ENCODE assay signal across 19 cellular contexts in genomic region chr17:76581515-76581914, GRCh38. TPM values are rescaled to one million over a fixed set of nuclear protein-coding genes. Genes with fewer than 3 reads are reported as not detected.
A peak's percentile ranks its signal among the peaks of the same experiment; 100 is the strongest.
DNase-seq lines count a peak whose midpoint lies in the region; ATAC-seq and TF ChIP-seq lines count a peak whose summit lies in the region.
"Had no signal": no experiment of that assay in that cellular context is flagged by ENCODE, and none has a peak within 500 bp of the region (broad histone marks: within the 10 kb centered on the region; RNA-seq: fewer than 3 reads in every experiment).

No MANE protein-coding gene starts in this region.

- H3K4ac ChIP-seq in mesendoderm (ENCODE audit: low read depth, low read length) = no peak overlapping the region

- peaks cover 23% of the 10 kb centered on the region for H3K27me3 Mint-ChIP-seq in type B pancreatic cell

- H3K23ac ChIP-seq in mesendoderm (ENCODE audit: low read length) = no peak overlapping the region

- no peak overlapping the region for H3K4me3 Mint-ChIP-seq in type B pancreatic cell

- peak overlapping the region; percentile 25 for H3K56ac ChIP-seq in mesendoderm (ENCODE audit: low read length)

- BruUV-seq in mammary epithelial cell (replicated peaks; lab: Mats Ljungman, UMichigan) = no TSS peak

- no peak overlapping the region for H2BK15ac ChIP-seq in mesendoderm (replicated peaks; ENCODE audit: low read depth)

- H3K4me3 ChIP-seq in mammary epithelial cell (replicated peaks in 1 of 3; ENCODE audit: insufficient read depth in 1 of 3, low read depth in 2 of 3, low read length in 3 of 3) (no peak overlapping the region), mesendoderm (ENCODE audit: low read length) (no peak overlapping the region), skin epidermis (no peak overlapping the region)
- H3K4me3 ChIP-seq: A549 had no signal

- H3K36me3 ChIP-seq in mammary epithelial cell (ENCODE audit: insufficient read depth, low read length) = no peaks in the 10 kb centered on the region
- H3K36me3 ChIP-seq in mesendoderm (ENCODE audit: control insufficient read depth, insufficient read depth, low read length) = no peaks in the 10 kb centered on the region

- no peak overlapping the region for H2AK5ac ChIP-seq in mesendoderm (ENCODE audit: low read length)

- WGBS in mammary epithelial cell (ENCODE audit: low coverage, missing lambda C conversion rate) = 0% methylated on average over 4 of the region's 5 CpGs
- WGBS in mesendoderm (ENCODE audit: extremely low coverage, insufficient coverage, low lambda C conversion rate) = no CpG with 5 or more reads among the region's 5 CpGs

- H3K4me1 Mint-ChIP-seq in type B pancreatic cell (ENCODE audit: unreplicated experiment) = peaks cover 8% of the 10 kb centered on the region

- H3K36me3 Mint-ChIP-seq in type B pancreatic cell = no peaks in the 10 kb centered on the region

- DNase-seq in NCI-H2171 (lab: John Stamatoyannopoulos, UW) (peak; percentile 63), mammary epithelial cell (peak; percentile 88), mesendoderm (no peak), GM13977 (ENCODE audit: low spot score) (no peak), type B pancreatic cell (ENCODE audit: extremely low spot score, unreplicated experiment) (no peak), sciatic nerve (ENCODE audit: low spot score) (no peak)
- DNase-seq: C1 segment of cervical spinal cord, GDM1, NCI-H1105, NCI-H1694, NCI-H2107, NCI-H446, NCI-H69, OCI-M1 had no signal

- ATAC-seq in HG03039 (IDR thresholded peaks at IDR 0.05; ENCODE audit: unreplicated experiment) (no peak), sciatic nerve (no peak)
- ATAC-seq: A549 had no signal

- intact Hi-C loops in mammary epithelial cell (cut with micrococcal nuclease) = loop anchor here (1.0 to 2.0 kb wide), 2 partner anchors 15 to 32 kb away; no protein-coding TSS in a partner anchor
- intact Hi-C loops in sciatic nerve (cut with DNase I) = no loop called here

- H3K9me3 Mint-ChIP-seq in type B pancreatic cell = no peaks in the 10 kb centered on the region

- in situ Hi-C loops in mammary epithelial cell (cut with MboI; ENCODE audit: low sequenced_read_pairs in 2 of 2) (no loop called here), GM13977 (cut with MboI; ENCODE audit: low pct_unique_long_range_greater_than_20kb, low sequenced_read_pairs, unreplicated experiment) (no loop called here)

- no peak for TF ChIP-seq CTCF in mammary epithelial cell (conservative IDR thresholded peaks at IDR 0.05 in 1 of 2, IDR thresholded peaks at IDR 0.05 in 1 of 2; ENCODE audit: extremely low read depth in 1 of 2, insufficient read depth in 1 of 2, low read depth in 1 of 2, low read length in 2 of 2)
- TF ChIP-seq CTCF in GM13977 (IDR thresholded peaks at IDR 0.05; ENCODE audit: extremely low read depth, insufficient read depth, missing control alignments) = no peak
- TF ChIP-seq CTCF in type B pancreatic cell (conservative IDR thresholded peaks at IDR 0.05) = no peak

- H3K4me1 ChIP-seq in mammary epithelial cell (ENCODE audit: insufficient read depth, low read length) = peaks cover 62% of the 10 kb centered on the region
- H3K4me1 ChIP-seq in mesendoderm (ENCODE audit: control insufficient read depth, low read depth, low read length) = peaks cover 2% of the 10 kb centered on the region

- no peak overlapping the region for H4K5ac ChIP-seq in mesendoderm (ENCODE audit: low read length)

- no peaks in the 10 kb centered on the region for H3K79me1 ChIP-seq in mesendoderm (ENCODE audit: low read length)

- CTCF ChIA-PET in mammary epithelial cell (lab: Charles Lee; ENCODE audit: low non-redundant PET) = no interaction called here

- no peak overlapping the region for H2BK120ac ChIP-seq in mesendoderm (ENCODE audit: low read depth, low read length)

- no peak overlapping the region for H4K8ac ChIP-seq in mesendoderm (ENCODE audit: low read depth, low read length)

- no peak overlapping the region for H2AFZ ChIP-seq in mammary epithelial cell (ENCODE audit: low read depth, low read length)

- peak overlapping the region; percentile 60 for H3K9ac ChIP-seq in mammary epithelial cell (ENCODE audit: insufficient read depth, low read length)
- no peak overlapping the region for H3K9ac ChIP-seq in mesendoderm (ENCODE audit: low read length)

- no peaks in the 10 kb centered on the region for H3K27me3 ChIP-seq in mammary epithelial cell (ENCODE audit: insufficient read depth, low read length)
- H3K27me3 ChIP-seq in mesendoderm (ENCODE audit: insufficient read depth, low read length, poor library complexity) = no peaks in the 10 kb centered on the region

- peaks cover 39% of the 10 kb centered on the region for H3K79me2 ChIP-seq in mammary epithelial cell (ENCODE audit: insufficient read depth, low read length)
- H3K79me2 ChIP-seq in mesendoderm (ENCODE audit: control insufficient read depth, insufficient read depth, low read length) = no peaks in the 10 kb centered on the region

- dilution Hi-C loops in mammary epithelial cell (cut with HindIII; ENCODE audit: low sequenced_read_pairs) = no loop called here

- H2BK5ac ChIP-seq in mesendoderm (ENCODE audit: low read length) = no peak overlapping the region

- H3K27ac ChIP-seq in mammary epithelial cell (ENCODE audit: insufficient read depth, low read depth, low read length) (peak overlapping the region; percentile 88), mesendoderm (ENCODE audit: low read depth, low read length) (no peak overlapping the region), skin epidermis (peak overlapping the region in 18 of 21 experiments; percentile 1 to 84 (median 58))
- H3K27ac ChIP-seq: A549 had no signal

- no peak overlapping the region for H3K18ac ChIP-seq in mesendoderm (ENCODE audit: low read length)

- H3K27ac Mint-ChIP-seq in type B pancreatic cell = no peak overlapping the region

- peak overlapping the region; percentile 59 for H3K4me2 ChIP-seq in mammary epithelial cell (ENCODE audit: insufficient read depth, low read depth, low read length)
- no peak overlapping the region for H3K4me2 ChIP-seq in mesendoderm (ENCODE audit: low read length)
- H3K4me2 ChIP-seq: A549 had no signal

- no peaks in the 10 kb centered on the region for H3K9me3 ChIP-seq in mammary epithelial cell (replicated peaks; ENCODE audit: insufficient read depth, low read length)
- H3K9me3 ChIP-seq: A549 had no signal

- no peaks in the 10 kb centered on the region for H4K20me1 ChIP-seq in mammary epithelial cell (ENCODE audit: insufficient read depth, low read length)

RNA-seq across cellular contexts. Expression of gene ST6GALNAC2, which starts 4.1 kb away (rescaled TPM):
- 100 to 1,000 TPM in 1 of 2 donors, 10 to 100 TPM in 1; 65.1 to 221 TPM for total RNA-seq in mammary epithelial cell
- polyA plus RNA-seq in mammary epithelial cell = 48.7 TPM
- 31.0 TPM for polyA minus RNA-seq in mammary epithelial cell
- 0.04 TPM for polyA plus RNA-seq in mesendoderm (2013, experiment 1 of 2)
- 0.04 TPM for polyA plus RNA-seq in mesendoderm (2013, experiment 2 of 2)
- 4.3 and 10.4 TPM in 2 replicates for total RNA-seq in type B pancreatic cell (ENCODE audit: low replicate concordance)
- total RNA-seq in sciatic nerve = 104 TPM
- total RNA-seq: H1 had no signal

RNA-seq across cellular contexts. Expression of gene PRCD, which starts 41.7 kb away (rescaled TPM):
- total RNA-seq in mammary epithelial cell = 1 to 10 TPM in 1 of 2 donors, under 1 TPM in 1; 0.66 to 1.2 TPM
- 0.71 TPM for polyA plus RNA-seq in mammary epithelial cell
- not detected for polyA minus RNA-seq in mammary epithelial cell
- polyA plus RNA-seq in mesendoderm (2013, experiment 1 of 2) = 0.59 TPM
- 0.55 TPM for polyA plus RNA-seq in mesendoderm (2013, experiment 2 of 2)
- total RNA-seq in type B pancreatic cell (ENCODE audit: low replicate concordance) = 0.33 and 3.3 TPM in 2 replicates
- 9.8 TPM for total RNA-seq in sciatic nerve
- total RNA-seq: HT-29 had no signal
- polyA plus RNA-seq: A549 had no signal

RNA-seq across cellular contexts. Expression of gene CYGB, which starts 44.0 kb away (rescaled TPM):
- total RNA-seq in mammary epithelial cell (10 to 100 TPM in 1 of 2 donors, 1 to 10 TPM in 1; 3.3 to 17.0 TPM), type B pancreatic cell (ENCODE audit: low replicate concordance) (2.5 and 10.0 TPM in 2 replicates), sciatic nerve (57.7 TPM)
- 18.8 TPM for polyA plus RNA-seq in mammary epithelial cell
- polyA minus RNA-seq in mammary epithelial cell = 18.6 TPM
- polyA plus RNA-seq in mesendoderm (2013, experiment 1 of 2) = 0.88 TPM
- 0.88 TPM for polyA plus RNA-seq in mesendoderm (2013, experiment 2 of 2)
- total RNA-seq: HT-29 had no signal

Comparison
In these comparisons a context has a peak if more than half of its experiments do, and no peak if none do; other contexts are left out.
1. DNase-seq: peak in NCI-H2171 (single experiment) and mammary epithelial cell (single experiment); none in mesendoderm (single experiment), GM13977 (single experiment), type B pancreatic cell (single experiment) and sciatic nerve (single experiment).